9 cellular contexts compared by ENCODE assay signal in genomic region chr7:25031007-25031406, GRCh38. TPM values are rescaled to one million over a fixed set of nuclear protein-coding genes. Genes with fewer than 3 reads are reported as not detected.
DNase-seq lines count a peak whose midpoint lies in the region; ATAC-seq lines count a peak whose summit lies in the region.
"Had no signal": no experiment of that assay in that cellular context is flagged by ENCODE, and none has a peak within 500 bp of the region (broad histone marks: within the 10 kb centered on the region; RNA-seq: fewer than 3 reads in every experiment).

No MANE protein-coding gene starts in this region.

- intact Hi-C loops in activated naive CD4-positive, alpha-beta T cell treated with anti-CD3 and anti-CD28 coated beads for 36 hours (cut with micrococcal nuclease) = no loop called here

- peak; percentile 15 for DNase-seq in activated naive CD4-positive, alpha-beta T cell treated with anti-CD3 and anti-CD28 coated beads for 36 hours
- DNase-seq in activated naive CD4-positive, alpha-beta T cell treated with anti-CD3 and anti-CD28 coated beads, Interleukin-2, amount 50 U/mL, for 16 hours = no peak
- no peak for DNase-seq in memory B cell (ENCODE audit: low spot score in 2 of 2)
- DNase-seq in DMS53 (lab: John Stamatoyannopoulos, UW) = no peak
- no peak for DNase-seq in activated effector memory CD4-positive, alpha-beta T cell treated with Interleukin-2 at 50 U/mL for 16 hours
- DNase-seq in HCEC 1CT = no peak
- DNase-seq: nucleus accumbens had no signal

- peaks cover 35% of the 10 kb centered on the region for H3K4me1 Mint-ChIP-seq in activated naive CD4-positive, alpha-beta T cell treated with anti-CD3 and anti-CD28 coated beads for 36 hours (ENCODE audit: low read depth)
- H3K4me1 Mint-ChIP-seq in memory B cell = peaks cover 16% of the 10 kb centered on the region

- peak; percentile 87 for ATAC-seq in GM21737 (IDR thresholded peaks at IDR 0.05; ENCODE audit: unreplicated experiment)
- ATAC-seq in HG03439 (IDR thresholded peaks at IDR 0.05; ENCODE audit: unreplicated experiment) = peak; percentile 88
- ATAC-seq in memory B cell (ENCODE audit: low read depth) = peak; percentile 62

- no peaks in the 10 kb centered on the region for H3K27me3 Mint-ChIP-seq in activated naive CD4-positive, alpha-beta T cell treated with anti-CD3 and anti-CD28 coated beads for 36 hours (ENCODE audit: low read depth)
- peaks cover 4% of the 10 kb centered on the region for H3K27me3 Mint-ChIP-seq in memory B cell

- CTCF ChIA-PET in activated naive CD4-positive, alpha-beta T cell treated with anti-CD3 and anti-CD28 coated beads for 36 hours (lab: Charles Lee) = interaction anchor here (0.6 to 3.3 kb wide), 4 partner anchors 61 to 219 kb away, joined by 3 to 17 read pairs (median 8); no protein-coding TSS in a partner anchor

- H3K36me3 Mint-ChIP-seq in activated naive CD4-positive, alpha-beta T cell treated with anti-CD3 and anti-CD28 coated beads for 36 hours (ENCODE audit: low read depth) = no peaks in the 10 kb centered on the region
- peaks cover 4% of the 10 kb centered on the region for H3K36me3 Mint-ChIP-seq in memory B cell

- peaks cover 2% of the 10 kb centered on the region for H3K9me3 Mint-ChIP-seq in activated naive CD4-positive, alpha-beta T cell treated with anti-CD3 and anti-CD28 coated beads for 36 hours
- peaks cover 4% of the 10 kb centered on the region for H3K9me3 Mint-ChIP-seq in memory B cell

- H3K4me3 Mint-ChIP-seq in activated naive CD4-positive, alpha-beta T cell treated with anti-CD3 and anti-CD28 coated beads for 36 hours = no peak overlapping the region
- no peak overlapping the region for H3K4me3 Mint-ChIP-seq in memory B cell

- no peak overlapping the region for H3K27ac Mint-ChIP-seq in activated naive CD4-positive, alpha-beta T cell treated with anti-CD3 and anti-CD28 coated beads for 36 hours
- no peak overlapping the region for H3K27ac Mint-ChIP-seq in memory B cell

RNA-seq across cellular contexts. Expression of gene OSBPL3, which starts 51.0 kb away (rescaled TPM):
- total RNA-seq in activated naive CD4-positive, alpha-beta T cell treated with anti-CD3 and anti-CD28 coated beads for 36 hours = 10 to 100 TPM; 25.1 to 27.9 TPM
